20 cellular contexts compared by ENCODE assay signal in the genomic region with DNA sequence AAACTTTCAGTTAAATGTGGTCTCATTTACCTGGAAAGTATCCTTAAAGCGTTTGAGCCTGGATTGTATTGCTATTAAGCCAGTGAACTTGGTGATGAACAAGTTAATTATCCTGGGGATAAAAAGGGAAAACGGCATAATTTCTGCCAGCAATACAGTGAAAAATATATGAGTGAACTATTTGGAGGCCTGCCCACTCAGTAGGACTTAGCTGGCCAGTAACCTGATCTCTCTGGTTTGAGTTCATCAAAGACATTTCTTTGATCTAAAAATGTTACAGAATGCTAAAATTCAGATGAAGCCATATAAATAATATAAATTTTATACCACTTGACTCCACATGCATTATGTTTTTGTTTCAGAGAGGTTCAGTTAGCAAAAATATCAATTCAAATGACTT.
"Had no signal": no experiment of that assay in that cellular context is flagged by ENCODE, and none has a peak within 500 bp of the region (broad histone marks: within the 10 kb centered on the region; RNA-seq: fewer than 3 reads in every experiment).

No MANE protein-coding gene starts in this region.

- H3K27ac ChIP-seq: heart left ventricle, left ventricle myocardium inferior, thoracic aorta had no signal

- H3K27me3 ChIP-seq: heart left ventricle had no signal

- H3K27me3 Mint-ChIP-seq: activated CD8-positive, alpha-beta memory T cell treated with anti-CD3 and anti-CD28 coated beads, Interleukin-2, amount 10 ng/mL, durations not matched to agents 7 days and 5 days; activated naive CD8-positive, alpha-beta T cell; activated T-cell treated with anti-CD3 and anti-CD28 coated beads, Interleukin-2, amount 50 U/mL, for 24 hours; dendritic cell treated with granulocyte-macrophage colony-stimulating factor and Interleukin-4, amounts not matched to agents 40 ng/mL and 50 ng/mL, for 4 days; memory B cell; natural killer cell treated with Interleukin-12 subunit alpha and Interleukin-12 subunit beta and Interleukin-15 and Interleukin-18, amount 100 ng/mL, for 72 hours; progenitor cell of endocrine pancreas had no signal

- H3K4me3 Mint-ChIP-seq: activated CD8-positive, alpha-beta memory T cell treated with anti-CD3 and anti-CD28 coated beads, Interleukin-2, amount 10 ng/mL, durations not matched to agents 7 days and 5 days; activated naive CD8-positive, alpha-beta T cell; activated T-cell treated with anti-CD3 and anti-CD28 coated beads, Interleukin-2, amount 50 U/mL, for 24 hours; dendritic cell treated with granulocyte-macrophage colony-stimulating factor and Interleukin-4, amounts not matched to agents 40 ng/mL and 50 ng/mL, for 4 days; memory B cell; natural killer cell treated with Interleukin-12 subunit alpha and Interleukin-12 subunit beta and Interleukin-15 and Interleukin-18, amount 100 ng/mL, for 72 hours had no signal

- H3K36me3 ChIP-seq: heart left ventricle, left ventricle myocardium inferior, thoracic aorta had no signal

- H3K4me1 ChIP-seq: heart left ventricle, left ventricle myocardium inferior had no signal

- H3K4me3 ChIP-seq: heart left ventricle, left ventricle myocardium inferior, thoracic aorta had no signal

- H3K36me3 Mint-ChIP-seq: activated CD8-positive, alpha-beta memory T cell treated with anti-CD3 and anti-CD28 coated beads, Interleukin-2, amount 10 ng/mL, durations not matched to agents 7 days and 5 days; activated naive CD8-positive, alpha-beta T cell; memory B cell; natural killer cell treated with Interleukin-12 subunit alpha and Interleukin-12 subunit beta and Interleukin-15 and Interleukin-18, amount 100 ng/mL, for 72 hours had no signal

- H3K4me1 Mint-ChIP-seq: activated CD8-positive, alpha-beta memory T cell treated with anti-CD3 and anti-CD28 coated beads, Interleukin-2, amount 10 ng/mL, durations not matched to agents 7 days and 5 days; memory B cell had no signal

- H3K27ac Mint-ChIP-seq: activated CD8-positive, alpha-beta memory T cell treated with anti-CD3 and anti-CD28 coated beads, Interleukin-2, amount 10 ng/mL, durations not matched to agents 7 days and 5 days; activated naive CD8-positive, alpha-beta T cell; activated T-cell treated with anti-CD3 and anti-CD28 coated beads, Interleukin-2, amount 50 U/mL, for 24 hours; dendritic cell treated with granulocyte-macrophage colony-stimulating factor and Interleukin-4, amounts not matched to agents 40 ng/mL and 50 ng/mL, for 4 days; memory B cell; natural killer cell treated with Interleukin-12 subunit alpha and Interleukin-12 subunit beta and Interleukin-15 and Interleukin-18, amount 100 ng/mL, for 72 hours; progenitor cell of endocrine pancreas had no signal

- H3K9me3 ChIP-seq: heart left ventricle, left ventricle myocardium inferior, thoracic aorta had no signal

- ATAC-seq: activated CD8-positive, alpha-beta memory T cell treated with anti-CD3 and anti-CD28 coated beads, Interleukin-2, amount 10 ng/mL, durations not matched to agents 7 days and 5 days; heart left ventricle; natural killer cell treated with Interleukin-12 subunit alpha and Interleukin-12 subunit beta and Interleukin-15 and Interleukin-18, amount 100 ng/mL, for 72 hours; sciatic nerve; stimulated activated naive CD8-positive, alpha-beta T cell treated with anti-CD3 and anti-CD28 coated beads, Interleukin-15, Interleukin-2, amounts not matched to agents 100 U/mL and 50 U/mL, for 24 hours had no signal

- DNase-seq: activated CD4-positive, alpha-beta T cell treated with anti-CD3 and anti-CD28 coated beads, Interleukin-2, amount 50 U/mL, for 4 hours; activated CD4-positive, CD25-positive, alpha-beta regulatory T cell treated with anti-CD3 and anti-CD28 coated beads, Interleukin-2, amount 50 U/mL, for 72 hours; activated CD8-positive, alpha-beta memory T cell treated with anti-CD3 and anti-CD28 coated beads, Interleukin-2, amount 10 ng/mL, durations not matched to agents 7 days and 5 days; activated effector memory CD4-positive, alpha-beta T cell treated with anti-CD3 and anti-CD28 coated beads, Interleukin-2, amount 50 U/mL, for 16 hours; activated T-cell treated with anti-CD3 and anti-CD28 coated beads, Interleukin-2, amount 50 U/mL, for 24 hours; aorta; central memory CD4-positive, alpha-beta T cell; foreskin melanocyte; heart left ventricle; left ventricle myocardium inferior; occipital lobe; stimulated activated CD4-positive, alpha-beta T cell treated with anti-CD3 and anti-CD28 coated beads, Interleukin-12 subunit alpha, Interleukin-12 subunit beta, amount 100 ng/mL, for 4 hours; stimulated activated naive CD8-positive, alpha-beta T cell treated with anti-CD3 and anti-CD28 coated beads, Interleukin-15, Interleukin-2, amounts not matched to agents 100 U/mL and 50 U/mL, for 24 hours had no signal

- H3K9me3 Mint-ChIP-seq: activated T-cell treated with anti-CD3 and anti-CD28 coated beads, Interleukin-2, amount 50 U/mL, for 24 hours; dendritic cell treated with granulocyte-macrophage colony-stimulating factor and Interleukin-4, amounts not matched to agents 40 ng/mL and 50 ng/mL, for 4 days; memory B cell had no signal
